ENCODE assay signal across 2 cellular contexts in the genomic region with DNA sequence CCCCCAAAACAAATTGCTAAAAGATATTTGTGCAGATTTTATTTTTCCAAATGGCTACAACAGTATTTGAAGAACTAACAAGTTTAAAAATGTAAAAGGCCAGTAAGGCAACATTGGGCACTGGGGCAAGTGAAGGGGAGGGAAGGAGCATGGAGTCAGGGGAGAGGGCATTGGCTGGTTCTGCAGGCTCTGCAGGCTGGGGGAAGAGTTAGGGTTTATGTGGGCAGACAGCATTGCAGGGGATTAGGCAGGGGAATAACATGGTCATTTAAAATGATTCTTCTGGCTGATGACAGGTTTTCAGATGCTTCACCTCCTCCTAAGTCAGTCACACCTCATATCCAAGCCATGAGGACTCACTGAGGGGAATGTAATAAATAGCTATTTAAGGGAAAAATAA.
TF ChIP-seq lines count a peak whose summit lies in the region.

No MANE protein-coding gene starts in this region.

TF ChIP-seq in IMR-90, 13 proteins besides CTCF, POLR2A, EP300 and RAD21 (continued from another document):
- TF ChIP-seq NFE2L2 (IDR thresholded peaks at IDR 0.05; ENCODE audit: low read depth, low read length) (no peak), CHD1 (IDR thresholded peaks at IDR 0.05; ENCODE audit: low read depth, low read length) (no peak), FOS (IDR thresholded peaks at IDR 0.05; ENCODE audit: low read depth, low read length) (no peak), SMC3 (IDR thresholded peaks at IDR 0.05; ENCODE audit: low read depth, low read length) (no peak)
- TF ChIP-seq, protein P1, sequence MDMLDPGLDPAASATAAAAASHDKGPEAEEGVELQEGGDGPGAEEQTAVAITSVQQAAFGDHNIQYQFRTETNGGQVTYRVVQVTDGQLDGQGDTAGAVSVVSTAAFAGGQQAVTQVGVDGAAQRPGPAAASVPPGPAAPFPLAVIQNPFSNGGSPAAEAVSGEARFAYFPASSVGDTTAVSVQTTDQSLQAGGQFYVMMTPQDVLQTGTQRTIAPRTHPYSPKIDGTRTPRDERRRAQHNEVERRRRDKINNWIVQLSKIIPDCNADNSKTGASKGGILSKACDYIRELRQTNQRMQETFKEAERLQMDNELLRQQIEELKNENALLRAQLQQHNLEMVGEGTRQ (IDR thresholded peaks at IDR 0.05; ENCODE audit: low read depth, low read length) = no peak

TF ChIP-seq in WTC11, 78 proteins besides CTCF, POLR2A, EP300 and RAD21 (continued from another document):
- TF ChIP-seq, protein P2, sequence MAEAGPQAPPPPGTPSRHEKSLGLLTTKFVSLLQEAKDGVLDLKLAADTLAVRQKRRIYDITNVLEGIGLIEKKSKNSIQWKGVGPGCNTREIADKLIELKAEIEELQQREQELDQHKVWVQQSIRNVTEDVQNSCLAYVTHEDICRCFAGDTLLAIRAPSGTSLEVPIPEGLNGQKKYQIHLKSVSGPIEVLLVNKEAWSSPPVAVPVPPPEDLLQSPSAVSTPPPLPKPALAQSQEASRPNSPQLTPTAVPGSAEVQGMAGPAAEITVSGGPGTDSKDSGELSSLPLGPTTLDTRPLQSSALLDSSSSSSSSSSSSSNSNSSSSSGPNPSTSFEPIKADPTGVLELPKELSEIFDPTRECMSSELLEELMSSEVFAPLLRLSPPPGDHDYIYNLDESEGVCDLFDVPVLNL (CRISPR knock-in tag; IDR thresholded peaks at IDR 0.05; ENCODE audit: borderline replicate concordance, low read depth) = no peak
- TF ChIP-seq MXD4 (CRISPR knock-in tag; IDR thresholded peaks at IDR 0.05; ENCODE audit: borderline replicate concordance) (no peak), GRHL2 (CRISPR knock-in tag; IDR thresholded peaks at IDR 0.05; ENCODE audit: insufficient replicate concordance, severe bottlenecking) (no peak), NFE2L1 (CRISPR knock-in tag; IDR thresholded peaks at IDR 0.05) (no peak), ZNF138 (CRISPR knock-in tag; conservative IDR thresholded peaks at IDR 0.05) (no peak)
- TF ChIP-seq, protein P3, sequence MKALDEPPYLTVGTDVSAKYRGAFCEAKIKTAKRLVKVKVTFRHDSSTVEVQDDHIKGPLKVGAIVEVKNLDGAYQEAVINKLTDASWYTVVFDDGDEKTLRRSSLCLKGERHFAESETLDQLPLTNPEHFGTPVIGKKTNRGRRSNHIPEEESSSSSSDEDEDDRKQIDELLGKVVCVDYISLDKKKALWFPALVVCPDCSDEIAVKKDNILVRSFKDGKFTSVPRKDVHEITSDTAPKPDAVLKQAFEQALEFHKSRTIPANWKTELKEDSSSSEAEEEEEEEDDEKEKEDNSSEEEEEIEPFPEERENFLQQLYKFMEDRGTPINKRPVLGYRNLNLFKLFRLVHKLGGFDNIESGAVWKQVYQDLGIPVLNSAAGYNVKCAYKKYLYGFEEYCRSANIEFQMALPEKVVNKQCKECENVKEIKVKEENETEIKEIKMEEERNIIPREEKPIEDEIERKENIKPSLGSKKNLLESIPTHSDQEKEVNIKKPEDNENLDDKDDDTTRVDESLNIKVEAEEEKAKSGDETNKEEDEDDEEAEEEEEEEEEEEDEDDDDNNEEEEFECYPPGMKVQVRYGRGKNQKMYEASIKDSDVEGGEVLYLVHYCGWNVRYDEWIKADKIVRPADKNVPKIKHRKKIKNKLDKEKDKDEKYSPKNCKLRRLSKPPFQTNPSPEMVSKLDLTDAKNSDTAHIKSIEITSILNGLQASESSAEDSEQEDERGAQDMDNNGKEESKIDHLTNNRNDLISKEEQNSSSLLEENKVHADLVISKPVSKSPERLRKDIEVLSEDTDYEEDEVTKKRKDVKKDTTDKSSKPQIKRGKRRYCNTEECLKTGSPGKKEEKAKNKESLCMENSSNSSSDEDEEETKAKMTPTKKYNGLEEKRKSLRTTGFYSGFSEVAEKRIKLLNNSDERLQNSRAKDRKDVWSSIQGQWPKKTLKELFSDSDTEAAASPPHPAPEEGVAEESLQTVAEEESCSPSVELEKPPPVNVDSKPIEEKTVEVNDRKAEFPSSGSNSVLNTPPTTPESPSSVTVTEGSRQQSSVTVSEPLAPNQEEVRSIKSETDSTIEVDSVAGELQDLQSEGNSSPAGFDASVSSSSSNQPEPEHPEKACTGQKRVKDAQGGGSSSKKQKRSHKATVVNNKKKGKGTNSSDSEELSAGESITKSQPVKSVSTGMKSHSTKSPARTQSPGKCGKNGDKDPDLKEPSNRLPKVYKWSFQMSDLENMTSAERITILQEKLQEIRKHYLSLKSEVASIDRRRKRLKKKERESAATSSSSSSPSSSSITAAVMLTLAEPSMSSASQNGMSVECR (CRISPR knock-in tag; IDR thresholded peaks at IDR 0.05; ENCODE audit: borderline replicate concordance) = no peak
- TF ChIP-seq, protein P4, sequence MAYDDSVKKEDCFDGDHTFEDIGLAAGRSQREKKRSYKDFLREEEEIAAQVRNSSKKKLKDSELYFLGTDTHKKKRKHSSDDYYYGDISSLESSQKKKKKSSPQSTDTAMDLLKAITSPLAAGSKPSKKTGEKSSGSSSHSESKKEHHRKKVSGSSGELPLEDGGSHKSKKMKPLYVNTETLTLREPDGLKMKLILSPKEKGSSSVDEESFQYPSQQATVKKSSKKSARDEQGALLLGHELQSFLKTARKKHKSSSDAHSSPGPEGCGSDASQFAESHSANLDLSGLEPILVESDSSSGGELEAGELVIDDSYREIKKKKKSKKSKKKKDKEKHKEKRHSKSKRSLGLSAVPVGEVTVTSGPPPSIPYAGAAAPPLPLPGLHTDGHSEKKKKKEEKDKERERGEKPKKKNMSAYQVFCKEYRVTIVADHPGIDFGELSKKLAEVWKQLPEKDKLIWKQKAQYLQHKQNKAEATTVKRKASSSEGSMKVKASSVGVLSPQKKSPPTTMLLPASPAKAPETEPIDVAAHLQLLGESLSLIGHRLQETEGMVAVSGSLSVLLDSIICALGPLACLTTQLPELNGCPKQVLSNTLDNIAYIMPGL (CRISPR knock-in tag; IDR thresholded peaks at IDR 0.05) = no peak
- TF ChIP-seq, protein P5, sequence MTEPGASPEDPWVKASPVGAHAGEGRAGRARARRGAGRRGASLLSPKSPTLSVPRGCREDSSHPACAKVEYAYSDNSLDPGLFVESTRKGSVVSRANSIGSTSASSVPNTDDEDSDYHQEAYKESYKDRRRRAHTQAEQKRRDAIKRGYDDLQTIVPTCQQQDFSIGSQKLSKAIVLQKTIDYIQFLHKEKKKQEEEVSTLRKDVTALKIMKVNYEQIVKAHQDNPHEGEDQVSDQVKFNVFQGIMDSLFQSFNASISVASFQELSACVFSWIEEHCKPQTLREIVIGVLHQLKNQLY (CRISPR knock-in tag; IDR thresholded peaks at IDR 0.05) = no peak
TF ChIP-seq in WTC11: peak in this region for 0.
